6 cellular contexts compared by ENCODE assay signal in the genomic region with DNA sequence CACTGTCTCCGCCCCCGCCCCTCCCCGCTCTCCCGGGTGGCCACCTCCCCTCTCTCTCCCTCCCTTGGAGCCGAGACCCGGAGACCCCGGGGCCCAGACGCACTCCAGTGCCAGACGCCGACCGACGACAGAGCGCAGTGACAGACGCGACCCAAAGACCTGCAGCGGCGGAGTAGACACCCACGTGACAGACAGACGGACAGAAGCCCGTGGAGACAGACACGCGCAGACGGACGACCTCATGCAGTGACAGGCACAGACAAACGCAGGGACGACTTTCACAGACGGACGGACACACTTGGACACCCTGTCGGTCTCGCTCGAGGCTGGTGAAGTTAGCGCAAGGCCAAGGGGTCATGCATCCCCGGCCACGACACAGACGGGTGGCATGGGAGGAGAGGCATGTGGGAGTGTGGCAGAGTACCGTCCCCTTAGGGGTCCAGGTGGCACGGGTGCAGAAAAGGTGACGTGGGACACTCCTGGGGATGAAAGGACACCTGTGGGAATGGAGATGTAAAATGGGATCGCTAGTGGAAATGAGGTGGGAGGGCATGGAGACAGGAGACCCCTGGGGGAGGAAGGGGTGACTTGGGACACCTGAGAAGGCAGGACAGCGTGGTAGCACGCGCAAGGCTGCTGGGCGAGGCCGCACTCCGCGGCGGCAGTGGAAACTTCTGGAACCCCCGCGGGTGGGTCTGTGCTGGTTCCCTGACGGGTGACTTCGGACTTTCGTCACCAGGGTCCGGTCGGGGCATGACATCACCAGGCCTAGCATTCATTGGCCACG. TPM values are rescaled to one million over a fixed set of nuclear protein-coding genes. Genes with fewer than 3 reads are reported as not detected.
DNase-seq lines count a peak whose midpoint lies in the region; ATAC-seq lines count a peak whose summit lies in the region.

No MANE protein-coding gene starts in this region.

- no peaks in the 10 kb centered on the region for H3K79me2 ChIP-seq in mesendoderm (ENCODE audit: control insufficient read depth, insufficient read depth, low read length)

- H2AK5ac ChIP-seq in mesendoderm (ENCODE audit: low read length) = no peak overlapping the region

- peaks cover 23% of the 10 kb centered on the region for H3K4me1 Mint-ChIP-seq in activated naive CD4-positive, alpha-beta T cell treated with anti-CD3 and anti-CD28 coated beads, Interleukin-2, amount 10 ng/mL, durations not matched to agents 7 days and 5 days

- H3K4me1 ChIP-seq in HUES64 (ENCODE audit: insufficient read depth, low read length) = no peaks in the 10 kb centered on the region
- H3K4me1 ChIP-seq in mesendoderm (ENCODE audit: control insufficient read depth, low read depth, low read length) = no peaks in the 10 kb centered on the region

- no peak for DNase-seq in activated naive CD4-positive, alpha-beta T cell treated with anti-CD3 and anti-CD28 coated beads, Interleukin-2, amount 10 ng/mL, durations not matched to agents 7 days and 5 days
- DNase-seq in mesendoderm = peak; percentile 88

- H3K9me3 Mint-ChIP-seq in activated naive CD4-positive, alpha-beta T cell treated with anti-CD3 and anti-CD28 coated beads, Interleukin-2, amount 10 ng/mL, durations not matched to agents 7 days and 5 days = no peaks in the 10 kb centered on the region

- no peaks in the 10 kb centered on the region for H3K79me1 ChIP-seq in mesendoderm (ENCODE audit: low read length)

- no peak overlapping the region for H3K18ac ChIP-seq in mesendoderm (ENCODE audit: low read length)

- H3K9ac ChIP-seq in HUES64 (ENCODE audit: low read depth, low read length) = no peak overlapping the region
- H3K9ac ChIP-seq in mesendoderm (ENCODE audit: low read length) = peak overlapping the region; percentile 38

- H2BK5ac ChIP-seq in mesendoderm (ENCODE audit: low read length) = no peak overlapping the region

- peak overlapping the region; percentile 62 for H3K4me3 Mint-ChIP-seq in activated naive CD4-positive, alpha-beta T cell treated with anti-CD3 and anti-CD28 coated beads, Interleukin-2, amount 10 ng/mL, durations not matched to agents 7 days and 5 days

- H2BK120ac ChIP-seq in mesendoderm (ENCODE audit: low read depth, low read length) = no peak overlapping the region

- H3K27ac Mint-ChIP-seq in activated naive CD4-positive, alpha-beta T cell treated with anti-CD3 and anti-CD28 coated beads, Interleukin-2, amount 10 ng/mL, durations not matched to agents 7 days and 5 days = peak overlapping the region; percentile 3

- 4% methylated on average over 53 of the region's 55 CpGs for WGBS in HUES64
- WGBS in mesendoderm (ENCODE audit: extremely low coverage, insufficient coverage, low lambda C conversion rate) = no CpG with 5 or more reads among the region's 55 CpGs

- H3K23ac ChIP-seq in mesendoderm (ENCODE audit: low read length) = no peak overlapping the region

- no peaks in the 10 kb centered on the region for H3K9me3 ChIP-seq in HUES64 (ENCODE audit: insufficient read depth, low read depth, low read length)

- no peaks in the 10 kb centered on the region for H3K36me3 Mint-ChIP-seq in activated naive CD4-positive, alpha-beta T cell treated with anti-CD3 and anti-CD28 coated beads, Interleukin-2, amount 10 ng/mL, durations not matched to agents 7 days and 5 days

- H3K4me3 ChIP-seq in HUES64 (ENCODE audit: low read length) (peak overlapping the region; percentile 37), mesendoderm (ENCODE audit: low read length) (peak overlapping the region; percentile 1)

- H4K5ac ChIP-seq in mesendoderm (ENCODE audit: low read length) = no peak overlapping the region

- no peak overlapping the region for H2BK15ac ChIP-seq in mesendoderm (replicated peaks; ENCODE audit: low read depth)

- H3K27me3 ChIP-seq in HUES64 (ENCODE audit: insufficient read depth, low read length) = peaks cover 28% of the 10 kb centered on the region
- no peaks in the 10 kb centered on the region for H3K27me3 ChIP-seq in mesendoderm (ENCODE audit: insufficient read depth, low read length, poor library complexity)

- no peak overlapping the region for H4K8ac ChIP-seq in mesendoderm (ENCODE audit: low read depth, low read length)

- H3K27ac ChIP-seq in HUES64 (ENCODE audit: low read depth, low read length) = no peak overlapping the region
- no peak overlapping the region for H3K27ac ChIP-seq in mesendoderm (ENCODE audit: low read depth, low read length)

- ATAC-seq in GM19324 (IDR thresholded peaks at IDR 0.05; ENCODE audit: low FRiP score, unreplicated experiment) (no peak), GM19463 (IDR thresholded peaks at IDR 0.05; ENCODE audit: unreplicated experiment) (no peak), GM18868 (IDR thresholded peaks at IDR 0.05; ENCODE audit: unreplicated experiment) (no peak)

- H3K36me3 ChIP-seq in HUES64 (ENCODE audit: insufficient read depth, low read length) (no peaks in the 10 kb centered on the region), mesendoderm (ENCODE audit: control insufficient read depth, insufficient read depth, low read length) (no peaks in the 10 kb centered on the region)

- peak overlapping the region; percentile 73 for H3K4me2 ChIP-seq in mesendoderm (ENCODE audit: low read length)

- CTCF ChIA-PET in activated naive CD4-positive, alpha-beta T cell treated with anti-CD3 and anti-CD28 coated beads, Interleukin-2, amount 10 ng/mL, durations not matched to agents 7 days and 5 days (lab: Charles Lee) = no interaction called here

- H3K4ac ChIP-seq in mesendoderm (ENCODE audit: low read depth, low read length) = no peak overlapping the region

- H3K56ac ChIP-seq in mesendoderm (ENCODE audit: low read length) = peak overlapping the region; percentile 69

- peaks cover 93% of the 10 kb centered on the region for H3K27me3 Mint-ChIP-seq in activated naive CD4-positive, alpha-beta T cell treated with anti-CD3 and anti-CD28 coated beads, Interleukin-2, amount 10 ng/mL, durations not matched to agents 7 days and 5 days

RNA-seq across cellular contexts. Expression of gene ACHE, which starts 0.5 kb away (rescaled TPM):
- polyA plus RNA-seq in HUES64 (2013, experiment 1 of 2) = 3.4 TPM
- polyA plus RNA-seq in HUES64 (2013, experiment 2 of 2) = 4.0 TPM
- polyA plus RNA-seq in mesendoderm (2013, experiment 1 of 2) = 25.8 TPM
- polyA plus RNA-seq in mesendoderm (2013, experiment 2 of 2) = 24.9 TPM

RNA-seq across cellular contexts. Expression of gene UFSP1, which starts 6.6 kb away (rescaled TPM):
- 2.5 TPM for polyA plus RNA-seq in HUES64 (2013, experiment 1 of 2)
- polyA plus RNA-seq in HUES64 (2013, experiment 2 of 2) = 2.7 TPM
- 2.1 TPM for polyA plus RNA-seq in mesendoderm (2013, experiment 1 of 2)
- polyA plus RNA-seq in mesendoderm (2013, experiment 2 of 2) = 2.2 TPM

RNA-seq across cellular contexts. Expression of gene SRRT, which starts 21.2 kb away (rescaled TPM):
- polyA plus RNA-seq in HUES64 (2013, experiment 1 of 2) = 151 TPM
- 130 TPM for polyA plus RNA-seq in HUES64 (2013, experiment 2 of 2)
- polyA plus RNA-seq in mesendoderm (2013, experiment 1 of 2) = 168 TPM
- polyA plus RNA-seq in mesendoderm (2013, experiment 2 of 2) = 157 TPM

RNA-seq across cellular contexts. Expression of gene TRIP6, which starts 29.0 kb away (rescaled TPM):
- polyA plus RNA-seq in HUES64 (2013, experiment 1 of 2) = 81.6 TPM
- 70.0 TPM for polyA plus RNA-seq in HUES64 (2013, experiment 2 of 2)
- 84.1 TPM for polyA plus RNA-seq in mesendoderm (2013, experiment 1 of 2)
- 85.5 TPM for polyA plus RNA-seq in mesendoderm (2013, experiment 2 of 2)

RNA-seq across cellular contexts. Expression of gene SLC12A9, which starts 43.6 kb away (rescaled TPM):
- polyA plus RNA-seq in HUES64 (2013, experiment 1 of 2) = 19.5 TPM
- polyA plus RNA-seq in HUES64 (2013, experiment 2 of 2) = 15.3 TPM
- polyA plus RNA-seq in mesendoderm (2013, experiment 1 of 2) = 16.0 TPM
- polyA plus RNA-seq in mesendoderm (2013, experiment 2 of 2) = 16.1 TPM
